Comparison of ENCODE assay signal across 19 cellular contexts in genomic region chr3:71672302-71672701, GRCh38.
"Had no signal": no experiment of that assay in that cellular context is flagged by ENCODE, and none has a peak within 500 bp of the region (broad histone marks: within the 10 kb centered on the region; RNA-seq: fewer than 3 reads in every experiment).

No MANE protein-coding gene starts in this region.

- H3K4me1 ChIP-seq: ascending aorta, foreskin keratinocyte, heart right ventricle, uterus had no signal

- H3K27me3 ChIP-seq: ascending aorta, dorsolateral prefrontal cortex, foreskin keratinocyte, heart right ventricle, ovary, uterus had no signal

- H3K27ac Mint-ChIP-seq: activated CD8-positive, alpha-beta T cell treated with anti-CD3 and anti-CD28 coated beads, Interleukin-2, amount 10 ng/mL, durations not matched to agents 7 days and 5 days; activated naive CD8-positive, alpha-beta T cell treated with anti-CD3 and anti-CD28 coated beads, Interleukin-2, amount 50 U/mL, for 24 hours; stimulated activated naive CD8-positive, alpha-beta T cell treated with anti-CD3 and anti-CD28 coated beads, Interleukin-15, Interleukin-2, amounts not matched to agents 100 ng/mL and 50 ng/mL, for 24 hours had no signal

- H3K9me3 ChIP-seq: ascending aorta, ovary, thoracic aorta, uterus had no signal

- H3K27me3 Mint-ChIP-seq: activated naive CD8-positive, alpha-beta T cell treated with anti-CD3 and anti-CD28 coated beads, Interleukin-2, amount 50 U/mL, for 24 hours; naive thymus-derived CD8-positive, alpha-beta T cell; stimulated activated naive CD8-positive, alpha-beta T cell treated with anti-CD3 and anti-CD28 coated beads, Interleukin-15, Interleukin-2, amounts not matched to agents 100 ng/mL and 50 ng/mL, for 24 hours; T-cell had no signal

- H3K27ac ChIP-seq: ascending aorta, foreskin keratinocyte, heart right ventricle, ovary, thoracic aorta, uterus, VCaP had no signal

- H3K4me3 Mint-ChIP-seq: activated CD8-positive, alpha-beta T cell treated with anti-CD3 and anti-CD28 coated beads, Interleukin-2, amount 10 ng/mL, durations not matched to agents 7 days and 5 days; activated naive CD8-positive, alpha-beta T cell treated with anti-CD3 and anti-CD28 coated beads, Interleukin-2, amount 50 U/mL, for 24 hours; naive thymus-derived CD8-positive, alpha-beta T cell; stimulated activated naive CD8-positive, alpha-beta T cell treated with anti-CD3 and anti-CD28 coated beads, Interleukin-15, Interleukin-2, amounts not matched to agents 100 ng/mL and 50 ng/mL, for 24 hours; T-cell had no signal

- H3K9me3 Mint-ChIP-seq: stimulated activated naive CD8-positive, alpha-beta T cell treated with anti-CD3 and anti-CD28 coated beads, Interleukin-15, Interleukin-2, amounts not matched to agents 100 ng/mL and 50 ng/mL, for 24 hours had no signal

- H3K36me3 ChIP-seq: ascending aorta, heart right ventricle, ovary, thoracic aorta, uterus had no signal

- DNase-seq: activated CD4-positive, alpha-beta T cell treated with anti-CD3 and anti-CD28 coated beads for 4 hours; activated CD8-positive, alpha-beta memory T cell treated with anti-CD3 and anti-CD28 coated beads, Interleukin-2, amount 50 U/mL, for 48 hours; activated CD8-positive, alpha-beta T cell treated with anti-CD3 and anti-CD28 coated beads, Interleukin-2, amount 10 ng/mL, durations not matched to agents 7 days and 5 days; activated naive CD4-positive, alpha-beta T cell; activated naive CD8-positive, alpha-beta T cell treated with anti-CD3 and anti-CD28 coated beads, Interleukin-2, amount 50 U/mL, for 24 hours; dorsolateral prefrontal cortex; foreskin keratinocyte; heart right ventricle; naive thymus-derived CD8-positive, alpha-beta T cell; ovary; stimulated activated CD4-positive, alpha-beta T cell treated with anti-CD3 and anti-CD28 coated beads, Interleukin-4, amount 100 ng/mL, for 24 hours; T-cell; T1000; uterus had no signal

- ATAC-seq: activated CD8-positive, alpha-beta T cell treated with anti-CD3 and anti-CD28 coated beads, Interleukin-2, amount 10 ng/mL, durations not matched to agents 7 days and 5 days; activated naive CD8-positive, alpha-beta T cell treated with anti-CD3 and anti-CD28 coated beads, Interleukin-2, amount 50 U/mL, for 24 hours; foreskin keratinocyte; heart right ventricle; naive thymus-derived CD8-positive, alpha-beta T cell; T-cell had no signal

- H3K4me3 ChIP-seq: ascending aorta, heart right ventricle, lung, ovary, thoracic aorta, uterus had no signal
